Comparison of ENCODE assay signal across 17 cellular contexts in genomic region chr18:27959101-27959500, GRCh38.
DNase-seq lines count a peak whose midpoint lies in the region; ATAC-seq and TF ChIP-seq lines count a peak whose summit lies in the region.
"Had no signal": no experiment of that assay in that cellular context is flagged by ENCODE, and none has a peak within 500 bp of the region (broad histone marks: within the 10 kb centered on the region; RNA-seq: fewer than 3 reads in every experiment).

No MANE protein-coding gene starts in this region.

- H3K4me1 ChIP-seq in fibroblast of lung (ENCODE audit: control insufficient read depth, extremely low read depth, insufficient read depth, low read length) (no peaks in the 10 kb centered on the region), thoracic aorta (ENCODE audit: control insufficient read depth in 1 of 2, low read depth in 2 of 2) (no peaks in the 10 kb centered on the region)
- H3K4me1 ChIP-seq: BLaER1 had no signal

- DNase-seq in HFFc6 = no peak
- no peak for DNase-seq in chondrocyte (ENCODE audit: low spot score)
- DNase-seq in fibroblast of lung (ENCODE audit: low read depth in 2 of 2) = peak; percentile 6 to 36
- no peak for DNase-seq in thoracic aorta (ENCODE audit: low spot score)
- DNase-seq in activated naive CD4-positive, alpha-beta T cell treated with Interleukin-2 at 50 U/mL for 16 hours = no peak
- no peak for DNase-seq in DMS79 treated with DMSO at 0.1 percent for 48 hours (lab: John Stamatoyannopoulos, UW)
- DNase-seq: 8988T; CD4-positive, alpha-beta memory T cell; DMS153; DMS79; EL; H9 had no signal

- H3K27ac Mint-ChIP-seq in HFFc6 = peak overlapping the region; percentile 31; the same call in 1 of the 2 replicates
- peak overlapping the region; percentile 45 for H3K27ac Mint-ChIP-seq in chondrocyte (ENCODE audit: unreplicated experiment)
- H3K27ac Mint-ChIP-seq in activated T-helper 17 cell treated with anti-CD3 and anti-CD28 coated beads, Interleukin-2, amount 50 U/mL, for 72 hours = no peak overlapping the region
- H3K27ac Mint-ChIP-seq: CD14-positive monocyte; CD4-positive, alpha-beta memory T cell had no signal

- H3K36me3 ChIP-seq in fibroblast of lung (ENCODE audit: control insufficient read depth, insufficient read depth, low read length) (no peaks in the 10 kb centered on the region), thoracic aorta (no peaks in the 10 kb centered on the region)

- H3K27me3 Mint-ChIP-seq in HFFc6 (ENCODE audit: insufficient read depth) (no peaks in the 10 kb centered on the region; the same call in none of the 2 replicates), chondrocyte (ENCODE audit: low read depth) (no peaks in the 10 kb centered on the region)
- H3K27me3 Mint-ChIP-seq in activated T-helper 17 cell treated with anti-CD3 and anti-CD28 coated beads, Interleukin-2, amount 50 U/mL, for 72 hours = no peaks in the 10 kb centered on the region
- H3K27me3 Mint-ChIP-seq: CD4-positive, alpha-beta memory T cell had no signal

- peaks cover 15% of the 10 kb centered on the region for H3K4me1 Mint-ChIP-seq in HFFc6 (ENCODE audit: low read depth)
- H3K4me1 Mint-ChIP-seq in chondrocyte (ENCODE audit: low read depth) = peaks cover 59% of the 10 kb centered on the region
- H3K4me1 Mint-ChIP-seq in activated T-helper 17 cell treated with anti-CD3 and anti-CD28 coated beads, Interleukin-2, amount 50 U/mL, for 72 hours = no peaks in the 10 kb centered on the region
- H3K4me1 Mint-ChIP-seq: CD14-positive monocyte; CD4-positive, alpha-beta memory T cell had no signal

- H2AFZ ChIP-seq in fibroblast of lung (ENCODE audit: low read length) = no peak overlapping the region

- peaks cover 59% of the 10 kb centered on the region for H3K36me3 Mint-ChIP-seq in HFFc6 (ENCODE audit: low read depth)
- H3K36me3 Mint-ChIP-seq in chondrocyte (ENCODE audit: low read depth) = peaks cover 11% of the 10 kb centered on the region
- no peaks in the 10 kb centered on the region for H3K36me3 Mint-ChIP-seq in activated T-helper 17 cell treated with anti-CD3 and anti-CD28 coated beads, Interleukin-2, amount 50 U/mL, for 72 hours (ENCODE audit: low read depth)
- H3K36me3 Mint-ChIP-seq: CD14-positive monocyte; CD4-positive, alpha-beta memory T cell had no signal

- H3K27me3 ChIP-seq in fibroblast of lung (ENCODE audit: control insufficient read depth, insufficient read depth, low read length) (no peaks in the 10 kb centered on the region), thoracic aorta (replicated peaks; ENCODE audit: insufficient read depth) (no peaks in the 10 kb centered on the region)
- H3K27me3 ChIP-seq: BLaER1 had no signal

- no peak for ATAC-seq in thoracic aorta (ENCODE audit: insufficient number of reproducible peaks, low FRiP score, low read depth)
- ATAC-seq in activated T-helper 17 cell treated with anti-CD3 and anti-CD28 coated beads, Interleukin-2, amount 50 U/mL, for 72 hours (replicated peaks) = no peak
- ATAC-seq: GM12878, HepG2 had no signal

- H3K9me3 Mint-ChIP-seq in HFFc6 (no peaks in the 10 kb centered on the region), chondrocyte (ENCODE audit: low read depth) (no peaks in the 10 kb centered on the region)
- H3K9me3 Mint-ChIP-seq in activated T-helper 17 cell treated with anti-CD3 and anti-CD28 coated beads, Interleukin-2, amount 50 U/mL, for 72 hours = peaks cover 20% of the 10 kb centered on the region
- H3K9me3 Mint-ChIP-seq: H9 had no signal

- H3K4me2 ChIP-seq in fibroblast of lung (ENCODE audit: extremely low read depth, insufficient read depth, low read length) = no peak overlapping the region
- H3K4me2 ChIP-seq: BLaER1 had no signal

- H3K9me3 ChIP-seq in fibroblast of lung (ENCODE audit: control insufficient read depth, insufficient read depth, low read depth, low read length) = no peaks in the 10 kb centered on the region
- H3K9me3 ChIP-seq in thoracic aorta = no peaks in the 10 kb centered on the region
- H3K9me3 ChIP-seq: BLaER1 had no signal

- no peaks in the 10 kb centered on the region for H3K79me2 ChIP-seq in fibroblast of lung (ENCODE audit: control insufficient read depth, insufficient read depth, low read length)

- no peak overlapping the region for H3K4me3 Mint-ChIP-seq in HFFc6
- no peak overlapping the region for H3K4me3 Mint-ChIP-seq in chondrocyte (ENCODE audit: unreplicated experiment)
- H3K4me3 Mint-ChIP-seq in activated T-helper 17 cell treated with anti-CD3 and anti-CD28 coated beads, Interleukin-2, amount 50 U/mL, for 72 hours = no peak overlapping the region
- H3K4me3 Mint-ChIP-seq: CD14-positive monocyte; CD4-positive, alpha-beta memory T cell; H9 had no signal

- no peak overlapping the region for H3K4me3 ChIP-seq in fibroblast of lung (replicated peaks in 1 of 4; ENCODE audit: control extremely low read depth in 1 of 4, insufficient read depth in 1 of 4, low read depth in 3 of 4, low read length in 4 of 4)
- H3K4me3 ChIP-seq in thoracic aorta = no peak overlapping the region
- H3K4me3 ChIP-seq: BLaER1, GM12878 had no signal

- H4K20me1 ChIP-seq in fibroblast of lung (ENCODE audit: control insufficient read depth, extremely low read depth, insufficient read depth, low read length) = no peaks in the 10 kb centered on the region
- H4K20me1 ChIP-seq: BLaER1 had no signal

- no peak for TF ChIP-seq CTCF in HFFc6 (IDR thresholded peaks at IDR 0.05)
- no peak for TF ChIP-seq CTCF in chondrocyte (IDR thresholded peaks at IDR 0.05)
- no peak for TF ChIP-seq CTCF in fibroblast of lung (conservative IDR thresholded peaks at IDR 0.05 in 1 of 2, IDR thresholded peaks at IDR 0.05 in 1 of 2; ENCODE audit: low read depth in 1 of 2, low read length in 2 of 2)
- TF ChIP-seq CTCF in thoracic aorta (IDR thresholded peaks at IDR 0.05) = no peak

- no peak overlapping the region for H3K9ac ChIP-seq in fibroblast of lung (ENCODE audit: insufficient read depth, low read length)
- H3K9ac ChIP-seq: BLaER1 had no signal

- H3K27ac ChIP-seq in fibroblast of lung (ENCODE audit: insufficient read depth, low read length) (no peak overlapping the region), thoracic aorta (peak overlapping the region; percentile 21 to 30)
- H3K27ac ChIP-seq: BLaER1 had no signal

Comparison
In these comparisons a context has a peak if more than half of its experiments do, and no peak if none do; other contexts are left out.
1. DNase-seq: peak in fibroblast of lung (2 of 2); none in HFFc6 (single experiment), chondrocyte (single experiment), thoracic aorta (single experiment), activated naive CD4-positive, alpha-beta T cell treated with Interleukin-2 at 50 U/mL for 16 hours (single experiment) and DMS79 treated with DMSO at 0.1 percent for 48 hours (single experiment).